1 cellular context compared by ENCODE assay signal in genomic region chr1:25046194-25046532, GRCh38.
TF ChIP-seq lines count a peak whose summit lies in the region.

No MANE protein-coding gene starts in this region.

TF ChIP-seq in GM12878, 131 proteins besides CTCF, POLR2A, EP300 and RAD21:
- peak; percentile 40; the same call in 1 of the 2 replicates for TF ChIP-seq YY1 (IDR thresholded peaks at IDR 0.05; ENCODE audit: low read depth, low read length)
- TF ChIP-seq USF2 (IDR thresholded peaks at IDR 0.05; ENCODE audit: borderline replicate concordance, low read depth, low read length) = no peak
